ENCODE assay signal across 8 cellular contexts in genomic region chrX:123884809-123885408, GRCh38. TPM values are rescaled to one million over a fixed set of nuclear protein-coding genes. Genes with fewer than 3 reads are reported as not detected.
A peak's percentile ranks its signal among the peaks of the same experiment; 100 is the strongest.
DNase-seq lines count a peak whose midpoint lies in the region; ATAC-seq and TF ChIP-seq lines count a peak whose summit lies in the region.

No MANE protein-coding gene starts in this region.

- in situ Hi-C loops in GM13976 (cut with MboI; ENCODE audit: low sequenced_read_pairs, unreplicated experiment) (loop anchor here (10.0 kb wide), 1 partner anchor 60 kb away; no protein-coding TSS in a partner anchor), gastrocnemius medialis (cut with MboI; ENCODE audit: low sequenced_read_pairs in 4 of 4) (no loop called here)

- H3K9me3 ChIP-seq in CD4-positive, CD25-positive, alpha-beta regulatory T cell (ENCODE audit: control insufficient read depth in 2 of 2, low read length in 2 of 2): no peaks in the 10 kb centered on the region
- H3K9me3 ChIP-seq in T-helper 17 cell (ENCODE audit: control insufficient read depth, low read length, poor library complexity, severe bottlenecking): no peaks in the 10 kb centered on the region
- H3K9me3 ChIP-seq in gastrocnemius medialis: no peaks in the 10 kb centered on the region

- H3K4me3 Mint-ChIP-seq in CD4-positive, CD25-positive, alpha-beta regulatory T cell: no peak overlapping the region
- H3K4me3 Mint-ChIP-seq in T-helper 17 cell: no peak overlapping the region

- H3K9me3 Mint-ChIP-seq in CD4-positive, CD25-positive, alpha-beta regulatory T cell: no peaks in the 10 kb centered on the region

- H3K36me3 ChIP-seq in CD4-positive, CD25-positive, alpha-beta regulatory T cell (ENCODE audit: control insufficient read depth, insufficient read depth, low read length): peaks cover 16% of the 10 kb centered on the region
- H3K36me3 ChIP-seq in gastrocnemius medialis: peaks cover 0 to 8% of the 10 kb centered on the region in 2 donors

- no peaks in the 10 kb centered on the region for H3K36me3 Mint-ChIP-seq in CD4-positive, CD25-positive, alpha-beta regulatory T cell
- no peaks in the 10 kb centered on the region for H3K36me3 Mint-ChIP-seq in T-helper 17 cell (ENCODE audit: low read depth)

- ATAC-seq in CD4-positive, CD25-positive, alpha-beta regulatory T cell (ENCODE audit: low read depth in 2 of 2): peak in 1 of 2 donors; percentile 53
- ATAC-seq in T-helper 17 cell: peak; percentile 55
- ATAC-seq in gastrocnemius medialis: no peak
- no peak for ATAC-seq in HG02981 (IDR thresholded peaks at IDR 0.05; ENCODE audit: unreplicated experiment)
- no peak for ATAC-seq in Right ventricle myocardium inferior

- intact Hi-C loops in gastrocnemius medialis (cut with DNase I; ENCODE audit: low total_unique reads): loop anchor here (10.0 kb wide), 1 partner anchor 50 kb away; no protein-coding TSS in a partner anchor
- intact Hi-C loops in Right ventricle myocardium inferior (cut with DNase I): no loop called here

- H3K27ac ChIP-seq in CD4-positive, CD25-positive, alpha-beta regulatory T cell (ENCODE audit: insufficient read depth, low read length, poor library complexity, severe bottlenecking): no peak overlapping the region
- no peak overlapping the region for H3K27ac ChIP-seq in gastrocnemius medialis

- no peak overlapping the region for H3K4me3 ChIP-seq in CD4-positive, CD25-positive, alpha-beta regulatory T cell (ENCODE audit: low read depth, low read length)
- H3K4me3 ChIP-seq in fibroblast of villous mesenchyme (ENCODE audit: low read depth, low read length) (no peak overlapping the region), gastrocnemius medialis (no peak overlapping the region)

- no peaks in the 10 kb centered on the region for H3K27me3 Mint-ChIP-seq in CD4-positive, CD25-positive, alpha-beta regulatory T cell
- no peaks in the 10 kb centered on the region for H3K27me3 Mint-ChIP-seq in T-helper 17 cell

- TF ChIP-seq POLR2A in gastrocnemius medialis (IDR thresholded peaks at IDR 0.05): no peak

- H3K27me3 ChIP-seq in CD4-positive, CD25-positive, alpha-beta regulatory T cell (ENCODE audit: control insufficient read depth, insufficient read depth, low read length): no peaks in the 10 kb centered on the region
- H3K27me3 ChIP-seq in gastrocnemius medialis: no peaks in the 10 kb centered on the region

- H3K4me1 Mint-ChIP-seq in CD4-positive, CD25-positive, alpha-beta regulatory T cell: peaks cover 10 to 15% (median 13%) of the 10 kb centered on the region in 4 donors
- H3K4me1 Mint-ChIP-seq in T-helper 17 cell: no peaks in the 10 kb centered on the region

- no peak overlapping the region for H3K27ac Mint-ChIP-seq in CD4-positive, CD25-positive, alpha-beta regulatory T cell
- H3K27ac Mint-ChIP-seq in T-helper 17 cell: no peak overlapping the region

- peak; percentile 3 to 70 (median 56) for DNase-seq in CD4-positive, CD25-positive, alpha-beta regulatory T cell
- DNase-seq in GM13976 (ENCODE audit: low spot score): peak; percentile 50
- DNase-seq in NCI-H146 (lab: John Stamatoyannopoulos, UW): peak; percentile 69
- DNase-seq in T-helper 17 cell: peak in 1 of 3 donors; percentile 7
- peak; percentile 58 for DNase-seq in fibroblast of villous mesenchyme (ENCODE audit: low read depth)
- DNase-seq in gastrocnemius medialis: no peak
- no peak for DNase-seq in Right ventricle myocardium inferior (ENCODE audit: missing footprints)

- H3K4me1 ChIP-seq in CD4-positive, CD25-positive, alpha-beta regulatory T cell (ENCODE audit: control insufficient read depth, insufficient read depth, low read length, poor library complexity, severe bottlenecking): peaks cover 3% of the 10 kb centered on the region
- no peaks in the 10 kb centered on the region for H3K4me1 ChIP-seq in gastrocnemius medialis

- TF ChIP-seq CTCF in GM13976 (IDR thresholded peaks at IDR 0.05; ENCODE audit: borderline replicate concordance, control extremely low read depth, extremely low read depth, insufficient read depth, missing control alignments) (peak; percentile 41), fibroblast of villous mesenchyme (IDR thresholded peaks at IDR 0.05; ENCODE audit: insufficient read depth, low read depth, low read length) (peak; percentile 51), gastrocnemius medialis (IDR thresholded peaks at IDR 0.05 in 4 of 5, conservative IDR thresholded peaks at IDR 0.05 in 1 of 5) (peak in 4 of 5 experiments; percentile 11 to 56 (median 37))

RNA-seq across cellular contexts. Expression of gene XIAP, which starts 25.1 kb away (rescaled TPM):
- 35.5 TPM for total RNA-seq in CD4-positive, CD25-positive, alpha-beta regulatory T cell
- polyA plus RNA-seq in CD4-positive, CD25-positive, alpha-beta regulatory T cell: 1 to 10 TPM; 7.7 to 8.7 (median 8.0) TPM
- 10 to 100 TPM; 24.7 to 27.3 TPM for total RNA-seq in T-helper 17 cell
- total RNA-seq in fibroblast of villous mesenchyme: 39.0 and 43.2 TPM in 2 replicates
- 10 to 100 TPM; 14.4 to 31.1 (median 26.8) TPM for total RNA-seq in gastrocnemius medialis
- total RNA-seq in Right ventricle myocardium inferior: 21.4 TPM

Comparison
In these comparisons a context has a peak if more than half of its experiments do, and no peak if none do; other contexts are left out.
1. DNase-seq: peak in CD4-positive, CD25-positive, alpha-beta regulatory T cell (3 of 3), GM13976 (single experiment), NCI-H146 (single experiment) and fibroblast of villous mesenchyme (single experiment); none in gastrocnemius medialis (0 of 2) and Right ventricle myocardium inferior (single experiment).
2. Peak in every context shown above with its lines, with median percentiles within 50 percentile points of each other: CTCF ChIP-seq.